ENCODE assay signal across 8 cellular contexts in the genomic region with DNA sequence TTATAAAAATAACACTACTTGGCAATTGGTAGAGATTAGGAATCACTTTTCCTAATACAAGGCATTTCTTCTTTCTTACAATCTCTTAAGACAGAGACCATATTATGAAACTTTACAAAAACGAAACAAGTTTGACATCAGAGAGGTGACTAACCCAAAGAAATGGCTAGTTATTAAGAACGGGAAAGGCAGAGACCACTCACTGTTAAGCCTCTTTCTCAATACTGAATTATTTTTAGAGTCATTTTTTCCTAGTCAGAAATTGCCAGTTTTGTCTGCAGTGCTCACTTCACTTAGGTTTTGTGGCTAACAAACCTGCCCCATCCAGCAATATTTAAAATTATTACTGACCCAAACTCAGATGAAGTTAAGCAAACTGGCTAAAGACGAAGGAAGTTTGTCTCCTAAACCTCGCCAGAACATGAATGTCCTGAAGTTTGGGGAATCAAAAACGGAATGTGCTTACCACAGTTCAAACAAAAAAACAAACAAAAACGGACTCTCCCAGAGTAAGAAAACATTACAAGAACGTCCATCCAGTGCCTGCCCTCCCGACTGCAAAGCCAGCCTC. TPM values are rescaled to one million over a fixed set of nuclear protein-coding genes. Genes with fewer than 3 reads are reported as not detected.
DNase-seq lines count a peak whose midpoint lies in the region; ATAC-seq and TF ChIP-seq lines count a peak whose summit lies in the region.

No MANE protein-coding gene starts in this region.

- intact Hi-C loops in Calu3 (cut with micrococcal nuclease; ENCODE audit: unreplicated experiment) (loop anchor here (1.0 to 5.0 kb wide), 2 partner anchors 19 to 48 kb away; no protein-coding TSS in a partner anchor), gastrocnemius medialis (cut with DNase I; ENCODE audit: low total_unique reads) (loop anchor here (2.0 to 5.0 kb wide), 3 partner anchors 25 to 167 kb away; partner anchors contain the start of gene RPE)

- H3K27me3 Mint-ChIP-seq in Calu3 (ENCODE audit: unreplicated experiment), result no peaks in the 10 kb centered on the region
- peaks cover 6% of the 10 kb centered on the region for H3K27me3 Mint-ChIP-seq in IgD-negative memory B cell
- H3K27me3 Mint-ChIP-seq in activated CD4-positive, alpha-beta memory T cell treated with anti-CD3 and anti-CD28 coated beads, Interleukin-2, amount 10 ng/mL, durations not matched to agents 7 days and 5 days, result peaks cover 27% of the 10 kb centered on the region

- TF ChIP-seq POLR2A in gastrocnemius medialis (IDR thresholded peaks at IDR 0.05), result no peak

- in situ Hi-C loops in gastrocnemius medialis (cut with MboI; ENCODE audit: low sequenced_read_pairs in 4 of 4), result no loop called here

- H3K4me3 Mint-ChIP-seq in Calu3 (ENCODE audit: low read depth, unreplicated experiment), result peak overlapping the region; percentile 98
- H3K4me3 Mint-ChIP-seq in IgD-negative memory B cell, result peak overlapping the region; percentile 95 to 99 (median 98)
- peak overlapping the region; percentile 81 for H3K4me3 Mint-ChIP-seq in activated CD4-positive, alpha-beta memory T cell treated with anti-CD3 and anti-CD28 coated beads, Interleukin-2, amount 10 ng/mL, durations not matched to agents 7 days and 5 days

- H3K9me3 ChIP-seq in gastrocnemius medialis, result no peaks in the 10 kb centered on the region

- ATAC-seq in GM21447 (IDR thresholded peaks at IDR 0.05; ENCODE audit: unreplicated experiment) (peak; percentile 37), gastrocnemius medialis (no peak)

- peak overlapping the region; percentile 71 to 96 (median 84) for H3K4me3 ChIP-seq in gastrocnemius medialis

- H3K36me3 Mint-ChIP-seq in Calu3 (ENCODE audit: insufficient read depth, unreplicated experiment) (peaks cover 51% of the 10 kb centered on the region), IgD-negative memory B cell (peaks cover 4% of the 10 kb centered on the region)
- no peaks in the 10 kb centered on the region for H3K36me3 Mint-ChIP-seq in activated CD4-positive, alpha-beta memory T cell treated with anti-CD3 and anti-CD28 coated beads, Interleukin-2, amount 10 ng/mL, durations not matched to agents 7 days and 5 days (ENCODE audit: low read depth)

- BruUV-seq in Calu3 (replicated peaks; lab: Mats Ljungman, UMichigan), result TSS peak; percentile 31

- H3K27me3 ChIP-seq in gastrocnemius medialis, result no peaks in the 10 kb centered on the region

- H3K27ac ChIP-seq in gastrocnemius medialis, result peak overlapping the region; percentile 99 to 100 (median 100)

- H3K27ac Mint-ChIP-seq in Calu3 (ENCODE audit: unreplicated experiment), result peak overlapping the region; percentile 100
- peak overlapping the region; percentile 95 to 96 (median 95) for H3K27ac Mint-ChIP-seq in IgD-negative memory B cell
- H3K27ac Mint-ChIP-seq in activated CD4-positive, alpha-beta memory T cell treated with anti-CD3 and anti-CD28 coated beads, Interleukin-2, amount 10 ng/mL, durations not matched to agents 7 days and 5 days, result peak overlapping the region; percentile 82

- H3K4me1 ChIP-seq in gastrocnemius medialis, result peaks cover 46 to 52% of the 10 kb centered on the region in 2 donors

- H3K4me1 Mint-ChIP-seq in Calu3 (ENCODE audit: low read depth, unreplicated experiment) (peaks cover 35% of the 10 kb centered on the region), IgD-negative memory B cell (peaks cover 8 to 25% (median 14%) of the 10 kb centered on the region in 3 donors)
- H3K4me1 Mint-ChIP-seq in activated CD4-positive, alpha-beta memory T cell treated with anti-CD3 and anti-CD28 coated beads, Interleukin-2, amount 10 ng/mL, durations not matched to agents 7 days and 5 days, result peaks cover 26% of the 10 kb centered on the region

- TF ChIP-seq CTCF in Calu3 (IDR thresholded peaks at IDR 0.05; ENCODE audit: unreplicated experiment), result no peak
- TF ChIP-seq CTCF in gastrocnemius medialis (IDR thresholded peaks at IDR 0.05 in 4 of 5, conservative IDR thresholded peaks at IDR 0.05 in 1 of 5), result no peak

- POLR2A ChIA-PET in activated CD4-positive, alpha-beta memory T cell treated with anti-CD3 and anti-CD28 coated beads, Interleukin-2, amount 10 ng/mL, durations not matched to agents 7 days and 5 days (lab: Charles Lee), result interaction anchor here (1.0 to 1.5 kb wide), 4 partner anchors 8 to 166 kb away, joined by 3 to 6 read pairs (median 3); no protein-coding TSS in a partner anchor

- no peaks in the 10 kb centered on the region for H3K9me3 Mint-ChIP-seq in Calu3 (ENCODE audit: low read depth, unreplicated experiment)
- no peaks in the 10 kb centered on the region for H3K9me3 Mint-ChIP-seq in IgD-negative memory B cell
- no peaks in the 10 kb centered on the region for H3K9me3 Mint-ChIP-seq in activated CD4-positive, alpha-beta memory T cell treated with anti-CD3 and anti-CD28 coated beads, Interleukin-2, amount 10 ng/mL, durations not matched to agents 7 days and 5 days

- CTCF ChIA-PET in Calu3 (lab: Charles Lee), result no interaction called here
- CTCF ChIA-PET in activated CD4-positive, alpha-beta memory T cell treated with anti-CD3 and anti-CD28 coated beads, Interleukin-2, amount 10 ng/mL, durations not matched to agents 7 days and 5 days (lab: Charles Lee), result no interaction called here

- no peak for DNase-seq in Calu3
- DNase-seq in activated CD4-positive, alpha-beta memory T cell treated with anti-CD3 and anti-CD28 coated beads, Interleukin-2, amount 10 ng/mL, durations not matched to agents 7 days and 5 days, result no peak
- DNase-seq in glomerular visceral epithelial cell (ENCODE audit: extremely low spot score), result peak; percentile 50
- no peak for DNase-seq in gastrocnemius medialis
- DNase-seq in NCI-H128 (lab: John Stamatoyannopoulos, UW; ENCODE audit: unreplicated experiment), result no peak
- DNase-seq in DMS153 treated with DMSO at 0.1 percent for 48 hours (lab: John Stamatoyannopoulos, UW; ENCODE audit: unreplicated experiment), result no peak

- no peaks in the 10 kb centered on the region for H3K36me3 ChIP-seq in gastrocnemius medialis

RNA-seq across cellular contexts. Expression of gene KANSL1L, which starts 1.3 kb away (rescaled TPM):
- total RNA-seq in Calu3 (2022) (45.9 and 54.0 TPM in 2 replicates), gastrocnemius medialis (10 to 100 TPM; 19.4 to 21.9 (median 20.4) TPM)
- polyA plus RNA-seq in IgD-negative memory B cell, result 0.90 TPM
- 1 to 10 TPM; 4.6 to 6.3 TPM for total RNA-seq in activated CD4-positive, alpha-beta memory T cell treated with anti-CD3 and anti-CD28 coated beads, Interleukin-2, amount 10 ng/mL, durations not matched to agents 7 days and 5 days

RNA-seq across cellular contexts. Expression of gene ACADL, which starts 55.3 kb away (rescaled TPM):
- 1.0 and 1.3 TPM in 2 replicates for total RNA-seq in Calu3 (2022)
- polyA plus RNA-seq in IgD-negative memory B cell, result not detected
- total RNA-seq in activated CD4-positive, alpha-beta memory T cell treated with anti-CD3 and anti-CD28 coated beads, Interleukin-2, amount 10 ng/mL, durations not matched to agents 7 days and 5 days, result not detected
- total RNA-seq in gastrocnemius medialis, result 1 to 10 TPM; 1.6 to 8.2 (median 5.3) TPM
